ENCODE assay signal across 1 cellular context in the genomic region with DNA sequence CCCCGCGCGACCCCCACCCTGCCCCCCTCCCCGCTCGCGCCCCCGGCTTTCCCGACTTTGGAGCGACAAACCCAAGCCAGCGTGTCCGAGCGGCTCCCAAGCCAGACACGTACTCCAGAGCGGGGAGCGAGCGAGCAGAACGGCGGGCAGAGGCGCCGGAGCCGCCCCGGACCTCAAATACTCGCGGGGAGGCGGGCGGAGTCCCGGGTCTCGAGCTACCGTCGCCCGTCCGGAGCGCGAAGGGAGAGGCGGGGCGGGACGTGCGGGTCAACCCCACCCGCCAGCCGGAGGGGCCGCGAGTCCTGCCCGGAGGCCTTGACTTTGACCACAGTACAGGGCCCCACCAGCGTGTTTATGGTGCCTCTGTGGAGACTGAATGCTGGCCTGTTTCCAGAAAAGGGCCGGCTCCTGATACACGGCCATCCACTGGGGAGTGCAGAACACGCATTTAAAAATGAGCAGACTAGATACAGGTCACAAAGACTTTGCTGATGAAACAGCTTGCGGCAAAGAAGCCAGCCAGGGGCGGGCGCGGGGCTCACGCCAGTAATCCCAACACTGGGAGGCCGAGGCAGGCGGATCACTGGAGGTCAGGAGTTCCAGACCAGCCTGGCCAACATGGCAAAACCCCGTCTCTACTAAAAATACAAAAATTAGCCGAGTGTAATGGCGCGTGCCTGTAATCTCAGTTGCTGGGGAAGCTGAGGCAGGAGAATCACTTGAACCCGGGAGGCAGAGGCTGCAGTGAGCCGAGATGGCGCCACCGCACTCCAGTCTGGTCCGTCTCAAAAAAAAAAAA.
TF ChIP-seq lines count a peak whose summit lies in the region.

A gene (minus strand): TSS at position 148 of the 799 bp plus-strand sequence. CDS start 12,235 bp downstream, outside the sequence.

TF ChIP-seq in H1, 55 proteins besides CTCF, POLR2A, EP300 and RAD21 (continued from another document):
- 0 out of 4 replicates have a peak, but pooled peaks of 1 of the 2 experiments have one; percentile 46 for TF ChIP-seq SIN3A (conservative IDR thresholded peaks at IDR 0.05 in 1 of 2, IDR thresholded peaks at IDR 0.05 in 1 of 2; ENCODE audit: low read depth in 1 of 2, low read length in 2 of 2)
- no peak for TF ChIP-seq CHD2 (IDR thresholded peaks at IDR 0.05; ENCODE audit: low read length)
- 0 out of 4 replicates have a peak, but pooled peaks of 1 of the 2 experiments have one; percentile 31 for TF ChIP-seq HDAC2 (IDR thresholded peaks at IDR 0.05; ENCODE audit: borderline replicate concordance in 1 of 2, low read depth in 2 of 2, low read length in 2 of 2)
- TF ChIP-seq KDM5A (IDR thresholded peaks at IDR 0.05; ENCODE audit: low read length) = no peak
- TF ChIP-seq, protein P1, sequence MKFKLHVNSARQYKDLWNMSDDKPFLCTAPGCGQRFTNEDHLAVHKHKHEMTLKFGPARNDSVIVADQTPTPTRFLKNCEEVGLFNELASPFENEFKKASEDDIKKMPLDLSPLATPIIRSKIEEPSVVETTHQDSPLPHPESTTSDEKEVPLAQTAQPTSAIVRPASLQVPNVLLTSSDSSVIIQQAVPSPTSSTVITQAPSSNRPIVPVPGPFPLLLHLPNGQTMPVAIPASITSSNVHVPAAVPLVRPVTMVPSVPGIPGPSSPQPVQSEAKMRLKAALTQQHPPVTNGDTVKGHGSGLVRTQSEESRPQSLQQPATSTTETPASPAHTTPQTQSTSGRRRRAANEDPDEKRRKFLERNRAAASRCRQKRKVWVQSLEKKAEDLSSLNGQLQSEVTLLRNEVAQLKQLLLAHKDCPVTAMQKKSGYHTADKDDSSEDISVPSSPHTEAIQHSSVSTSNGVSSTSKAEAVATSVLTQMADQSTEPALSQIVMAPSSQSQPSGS (IDR thresholded peaks at IDR 0.05; ENCODE audit: low read length) = no peak
- TF ChIP-seq BCL11A (IDR thresholded peaks at IDR 0.05; ENCODE audit: low read depth in 2 of 2, low read length in 2 of 2) = no peak
- TF ChIP-seq SAP30 (IDR thresholded peaks at IDR 0.05; ENCODE audit: insufficient read depth, insufficient replicate concordance, low read length) = no peak
- TF ChIP-seq SIRT6 (IDR thresholded peaks at IDR 0.05; ENCODE audit: low read length) = no peak
- TF ChIP-seq SUZ12 (IDR thresholded peaks at IDR 0.05; ENCODE audit: low read length) = no peak
- no peak for TF ChIP-seq SP2 (IDR thresholded peaks at IDR 0.05; ENCODE audit: low read length)
- 0 out of 2 replicates have a peak, but pooled peaks have one; percentile 20 for TF ChIP-seq TAF1 (IDR thresholded peaks at IDR 0.05; ENCODE audit: low read depth, low read length)
- TF ChIP-seq SP4 (IDR thresholded peaks at IDR 0.05; ENCODE audit: low read length) = no peak
- no peak for TF ChIP-seq POU5F1 (IDR thresholded peaks at IDR 0.05; ENCODE audit: low read depth, low read length)
- no peak for TF ChIP-seq TBP (IDR thresholded peaks at IDR 0.05; ENCODE audit: low read depth, low read length)
- TF ChIP-seq, protein P2, sequence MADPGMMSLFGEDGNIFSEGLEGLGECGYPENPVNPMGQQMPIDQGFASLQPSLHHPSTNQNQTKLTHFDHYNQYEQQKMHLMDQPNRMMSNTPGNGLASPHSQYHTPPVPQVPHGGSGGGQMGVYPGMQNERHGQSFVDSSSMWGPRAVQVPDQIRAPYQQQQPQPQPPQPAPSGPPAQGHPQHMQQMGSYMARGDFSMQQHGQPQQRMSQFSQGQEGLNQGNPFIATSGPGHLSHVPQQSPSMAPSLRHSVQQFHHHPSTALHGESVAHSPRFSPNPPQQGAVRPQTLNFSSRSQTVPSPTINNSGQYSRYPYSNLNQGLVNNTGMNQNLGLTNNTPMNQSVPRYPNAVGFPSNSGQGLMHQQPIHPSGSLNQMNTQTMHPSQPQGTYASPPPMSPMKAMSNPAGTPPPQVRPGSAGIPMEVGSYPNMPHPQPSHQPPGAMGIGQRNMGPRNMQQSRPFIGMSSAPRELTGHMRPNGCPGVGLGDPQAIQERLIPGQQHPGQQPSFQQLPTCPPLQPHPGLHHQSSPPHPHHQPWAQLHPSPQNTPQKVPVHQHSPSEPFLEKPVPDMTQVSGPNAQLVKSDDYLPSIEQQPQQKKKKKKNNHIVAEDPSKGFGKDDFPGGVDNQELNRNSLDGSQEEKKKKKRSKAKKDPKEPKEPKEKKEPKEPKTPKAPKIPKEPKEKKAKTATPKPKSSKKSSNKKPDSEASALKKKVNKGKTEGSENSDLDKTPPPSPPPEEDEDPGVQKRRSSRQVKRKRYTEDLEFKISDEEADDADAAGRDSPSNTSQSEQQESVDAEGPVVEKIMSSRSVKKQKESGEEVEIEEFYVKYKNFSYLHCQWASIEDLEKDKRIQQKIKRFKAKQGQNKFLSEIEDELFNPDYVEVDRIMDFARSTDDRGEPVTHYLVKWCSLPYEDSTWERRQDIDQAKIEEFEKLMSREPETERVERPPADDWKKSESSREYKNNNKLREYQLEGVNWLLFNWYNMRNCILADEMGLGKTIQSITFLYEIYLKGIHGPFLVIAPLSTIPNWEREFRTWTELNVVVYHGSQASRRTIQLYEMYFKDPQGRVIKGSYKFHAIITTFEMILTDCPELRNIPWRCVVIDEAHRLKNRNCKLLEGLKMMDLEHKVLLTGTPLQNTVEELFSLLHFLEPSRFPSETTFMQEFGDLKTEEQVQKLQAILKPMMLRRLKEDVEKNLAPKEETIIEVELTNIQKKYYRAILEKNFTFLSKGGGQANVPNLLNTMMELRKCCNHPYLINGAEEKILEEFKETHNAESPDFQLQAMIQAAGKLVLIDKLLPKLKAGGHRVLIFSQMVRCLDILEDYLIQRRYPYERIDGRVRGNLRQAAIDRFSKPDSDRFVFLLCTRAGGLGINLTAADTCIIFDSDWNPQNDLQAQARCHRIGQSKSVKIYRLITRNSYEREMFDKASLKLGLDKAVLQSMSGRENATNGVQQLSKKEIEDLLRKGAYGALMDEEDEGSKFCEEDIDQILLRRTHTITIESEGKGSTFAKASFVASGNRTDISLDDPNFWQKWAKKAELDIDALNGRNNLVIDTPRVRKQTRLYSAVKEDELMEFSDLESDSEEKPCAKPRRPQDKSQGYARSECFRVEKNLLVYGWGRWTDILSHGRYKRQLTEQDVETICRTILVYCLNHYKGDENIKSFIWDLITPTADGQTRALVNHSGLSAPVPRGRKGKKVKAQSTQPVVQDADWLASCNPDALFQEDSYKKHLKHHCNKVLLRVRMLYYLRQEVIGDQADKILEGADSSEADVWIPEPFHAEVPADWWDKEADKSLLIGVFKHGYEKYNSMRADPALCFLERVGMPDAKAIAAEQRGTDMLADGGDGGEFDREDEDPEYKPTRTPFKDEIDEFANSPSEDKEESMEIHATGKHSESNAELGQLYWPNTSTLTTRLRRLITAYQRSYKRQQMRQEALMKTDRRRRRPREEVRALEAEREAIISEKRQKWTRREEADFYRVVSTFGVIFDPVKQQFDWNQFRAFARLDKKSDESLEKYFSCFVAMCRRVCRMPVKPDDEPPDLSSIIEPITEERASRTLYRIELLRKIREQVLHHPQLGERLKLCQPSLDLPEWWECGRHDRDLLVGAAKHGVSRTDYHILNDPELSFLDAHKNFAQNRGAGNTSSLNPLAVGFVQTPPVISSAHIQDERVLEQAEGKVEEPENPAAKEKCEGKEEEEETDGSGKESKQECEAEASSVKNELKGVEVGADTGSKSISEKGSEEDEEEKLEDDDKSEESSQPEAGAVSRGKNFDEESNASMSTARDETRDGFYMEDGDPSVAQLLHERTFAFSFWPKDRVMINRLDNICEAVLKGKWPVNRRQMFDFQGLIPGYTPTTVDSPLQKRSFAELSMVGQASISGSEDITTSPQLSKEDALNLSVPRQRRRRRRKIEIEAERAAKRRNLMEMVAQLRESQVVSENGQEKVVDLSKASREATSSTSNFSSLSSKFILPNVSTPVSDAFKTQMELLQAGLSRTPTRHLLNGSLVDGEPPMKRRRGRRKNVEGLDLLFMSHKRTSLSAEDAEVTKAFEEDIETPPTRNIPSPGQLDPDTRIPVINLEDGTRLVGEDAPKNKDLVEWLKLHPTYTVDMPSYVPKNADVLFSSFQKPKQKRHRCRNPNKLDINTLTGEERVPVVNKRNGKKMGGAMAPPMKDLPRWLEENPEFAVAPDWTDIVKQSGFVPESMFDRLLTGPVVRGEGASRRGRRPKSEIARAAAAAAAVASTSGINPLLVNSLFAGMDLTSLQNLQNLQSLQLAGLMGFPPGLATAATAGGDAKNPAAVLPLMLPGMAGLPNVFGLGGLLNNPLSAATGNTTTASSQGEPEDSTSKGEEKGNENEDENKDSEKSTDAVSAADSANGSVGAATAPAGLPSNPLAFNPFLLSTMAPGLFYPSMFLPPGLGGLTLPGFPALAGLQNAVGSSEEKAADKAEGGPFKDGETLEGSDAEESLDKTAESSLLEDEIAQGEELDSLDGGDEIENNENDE (IDR thresholded peaks at IDR 0.05; ENCODE audit: insufficient replicate concordance, low read length) = no peak
- TF ChIP-seq TAF7 (optimal IDR thresholded peaks at IDR 0.05; ENCODE audit: borderline replicate concordance, low read depth, low read length) = peak; percentile 39
- TF ChIP-seq POLR2AphosphoS5 (IDR thresholded peaks at IDR 0.05; ENCODE audit: low read depth, low read length) = no peak
- TF ChIP-seq BACH1 (IDR thresholded peaks at IDR 0.05; ENCODE audit: low read length) = no peak
- TF ChIP-seq NANOG (IDR thresholded peaks at IDR 0.05; ENCODE audit: insufficient read depth, low read depth, low read length, poor library complexity, severe bottlenecking) = no peak
- no peak for TF ChIP-seq KDM4A (IDR thresholded peaks at IDR 0.05; ENCODE audit: low read depth, low read length, severe bottlenecking)
- no peak for TF ChIP-seq KDM1A (IDR thresholded peaks at IDR 0.05; ENCODE audit: borderline replicate concordance, low read length)
- no peak for TF ChIP-seq SRF (IDR thresholded peaks at IDR 0.05; ENCODE audit: low read depth, low read length)
- TF ChIP-seq JUND (IDR thresholded peaks at IDR 0.05; ENCODE audit: low read length) = no peak
- no peak for TF ChIP-seq GABPA (IDR thresholded peaks at IDR 0.05; ENCODE audit: borderline replicate concordance, insufficient read depth, low read length)
- no peak; the same call in 1 of the 2 replicates for TF ChIP-seq RBBP5 (IDR thresholded peaks at IDR 0.05; ENCODE audit: borderline replicate concordance, low read depth, low read length)
- TF ChIP-seq ZNF274 (IDR thresholded peaks at IDR 0.05; ENCODE audit: borderline replicate concordance, extremely low read depth, low read length) = no peak
- peak; percentile 26; the same call in 1 of the 2 replicates for TF ChIP-seq PHF8 (conservative IDR thresholded peaks at IDR 0.05; ENCODE audit: low read depth, low read length)
- TF ChIP-seq, protein P3, sequence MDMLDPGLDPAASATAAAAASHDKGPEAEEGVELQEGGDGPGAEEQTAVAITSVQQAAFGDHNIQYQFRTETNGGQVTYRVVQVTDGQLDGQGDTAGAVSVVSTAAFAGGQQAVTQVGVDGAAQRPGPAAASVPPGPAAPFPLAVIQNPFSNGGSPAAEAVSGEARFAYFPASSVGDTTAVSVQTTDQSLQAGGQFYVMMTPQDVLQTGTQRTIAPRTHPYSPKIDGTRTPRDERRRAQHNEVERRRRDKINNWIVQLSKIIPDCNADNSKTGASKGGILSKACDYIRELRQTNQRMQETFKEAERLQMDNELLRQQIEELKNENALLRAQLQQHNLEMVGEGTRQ (IDR thresholded peaks at IDR 0.05; ENCODE audit: low read length) = no peak
- no peak for TF ChIP-seq EGR1 (IDR thresholded peaks at IDR 0.05; ENCODE audit: borderline replicate concordance, low read depth, low read length)
- no peak for TF ChIP-seq NRF1 (IDR thresholded peaks at IDR 0.05; ENCODE audit: low read depth, low read length)
- TF ChIP-seq, protein P4, sequence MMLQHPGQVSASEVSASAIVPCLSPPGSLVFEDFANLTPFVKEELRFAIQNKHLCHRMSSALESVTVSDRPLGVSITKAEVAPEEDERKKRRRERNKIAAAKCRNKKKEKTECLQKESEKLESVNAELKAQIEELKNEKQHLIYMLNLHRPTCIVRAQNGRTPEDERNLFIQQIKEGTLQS (IDR thresholded peaks at IDR 0.05; ENCODE audit: insufficient read depth, low read depth, low read length) = no peak
- no peak for TF ChIP-seq GTF2F1 (IDR thresholded peaks at IDR 0.05; ENCODE audit: borderline replicate concordance, low read depth, low read length)
